Comparison of ENCODE assay signal across 1 cellular context in the genomic region with DNA sequence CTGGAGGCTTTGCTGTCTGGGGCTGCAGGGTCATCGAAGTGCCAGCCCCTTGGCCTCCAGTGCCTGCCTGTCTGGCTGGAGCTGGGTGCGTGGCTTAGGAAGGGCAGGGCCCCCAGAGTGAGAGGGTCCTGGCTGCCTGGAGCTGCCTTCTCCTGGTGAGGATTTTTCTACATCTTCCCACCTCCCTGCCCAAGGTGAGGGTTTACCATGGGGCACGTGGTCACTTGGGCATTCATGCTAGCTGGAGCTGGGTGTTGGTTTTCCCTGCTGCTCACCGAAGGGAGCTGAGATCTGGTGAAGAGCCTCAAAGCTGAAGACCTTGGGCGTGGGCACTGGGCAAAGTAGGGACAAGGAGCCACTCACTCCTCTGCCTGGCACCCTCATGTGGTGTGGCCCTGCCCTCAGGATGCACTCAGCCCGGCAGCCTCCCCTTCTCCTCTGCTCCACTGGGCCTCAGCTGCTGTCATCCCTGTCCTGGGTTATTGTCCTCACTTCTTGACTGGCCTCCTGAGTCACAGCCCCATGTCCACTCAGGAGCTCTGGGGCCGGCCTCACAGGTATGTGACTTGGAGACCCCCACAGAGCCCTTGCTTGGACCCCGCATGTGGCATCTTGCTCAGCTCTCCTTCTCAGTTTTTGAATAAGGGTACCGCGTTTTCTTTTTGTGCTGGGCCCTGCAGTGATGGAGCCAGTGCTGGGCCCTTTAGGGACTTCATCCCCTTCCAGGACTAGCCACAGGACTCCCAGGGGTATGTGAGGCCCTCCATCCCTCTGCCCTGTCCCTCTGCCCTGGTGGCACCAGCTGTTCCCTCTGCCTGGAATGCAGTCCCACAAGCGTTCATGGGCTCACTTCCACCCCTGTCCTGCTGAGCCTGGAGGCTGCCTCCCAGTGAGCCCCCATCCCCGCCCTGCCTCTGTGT.
TF ChIP-seq lines count a peak whose summit lies in the region.

No MANE protein-coding gene starts in this region.

TF ChIP-seq in endothelial cell of umbilical vein, 7 proteins besides CTCF, POLR2A, EP300 and RAD21:
- no peak for TF ChIP-seq FOS (IDR thresholded peaks at IDR 0.05; ENCODE audit: borderline replicate concordance, insufficient read depth, low read length)
- no peak for TF ChIP-seq GATA2 (IDR thresholded peaks at IDR 0.05; ENCODE audit: insufficient read depth, insufficient read length, low read depth, low read length)
- TF ChIP-seq, protein P1, sequence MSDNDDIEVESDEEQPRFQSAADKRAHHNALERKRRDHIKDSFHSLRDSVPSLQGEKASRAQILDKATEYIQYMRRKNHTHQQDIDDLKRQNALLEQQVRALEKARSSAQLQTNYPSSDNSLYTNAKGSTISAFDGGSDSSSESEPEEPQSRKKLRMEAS (IDR thresholded peaks at IDR 0.05; ENCODE audit: insufficient read depth, insufficient read length) = no peak
- no peak for TF ChIP-seq MYC (IDR thresholded peaks at IDR 0.05; ENCODE audit: low read depth, low read length)
- no peak for TF ChIP-seq EZH2 (IDR thresholded peaks at IDR 0.05; ENCODE audit: borderline replicate concordance, low read depth, low read length, severe bottlenecking)
- TF ChIP-seq POLR2AphosphoS5 (IDR thresholded peaks at IDR 0.05; ENCODE audit: insufficient read depth, low read depth, low read length) = no peak
- no peak for TF ChIP-seq JUN (IDR thresholded peaks at IDR 0.05; ENCODE audit: borderline replicate concordance, insufficient read depth, insufficient read length, low read depth)
